Comparison of ENCODE assay signal across 27 cellular contexts in genomic region chr6:138311268-138311667, GRCh38.
"Had no signal": no experiment of that assay in that cellular context is flagged by ENCODE, and none has a peak within 500 bp of the region (broad histone marks: within the 10 kb centered on the region; RNA-seq: fewer than 3 reads in every experiment).

No MANE protein-coding gene starts in this region.

- H3K36me3 ChIP-seq: heart left ventricle, WERI-Rb-1 had no signal

- DNase-seq: activated CD4-positive, alpha-beta T cell treated with anti-CD3 and anti-CD28 coated beads for 36 hours; activated CD4-positive, alpha-beta T cell treated with anti-CD3 and anti-CD28 coated beads, Interleukin-2, amount 50 U/mL, for 1 hour; activated CD4-positive, alpha-beta T cell treated with anti-CD3 and anti-CD28 coated beads, Interleukin-2, amount 50 U/mL, for 48 hours; activated CD4-positive, CD25-positive, alpha-beta regulatory T cell; activated CD4-positive, CD25-positive, alpha-beta regulatory T cell treated with anti-CD3 and anti-CD28 coated beads, Interleukin-2, amount 50 U/mL, for 72 hours; activated CD8-positive, alpha-beta memory T cell treated with anti-CD3 and anti-CD28 coated beads for 24 hours; activated CD8-positive, alpha-beta T cell treated with anti-CD3 and anti-CD28 coated beads for 36 hours; activated effector memory CD4-positive, alpha-beta T cell treated with Interleukin-2 at 50 U/mL for 16 hours; activated gamma-delta T cell treated with Interleukin-2 at 50 U/mL for 16 hours; activated naive CD4-positive, alpha-beta T cell treated with anti-CD3 and anti-CD28 coated beads, Interleukin-2, amount 50 U/mL, for 16 hours; activated naive CD4-positive, alpha-beta T cell treated with Interleukin-2 at 50 U/mL for 16 hours; activated T-cell treated with anti-CD3 and anti-CD28 coated beads, Interleukin-2, amount 50 U/mL, for 4 hours; amniotic stem cell; anterior cingulate cortex; body of pancreas; caudate nucleus; effector CD8-positive, alpha-beta T cell; foreskin fibroblast; glutamatergic neuron; heart left ventricle; T-helper 1 cell; T-helper 17 cell; WERI-Rb-1 had no signal

- H3K27me3 Mint-ChIP-seq: activated CD8-positive, alpha-beta T cell treated with anti-CD3 and anti-CD28 coated beads for 36 hours; activated naive CD8-positive, alpha-beta T cell had no signal

- H3K36me3 Mint-ChIP-seq: activated naive CD8-positive, alpha-beta T cell had no signal

- ATAC-seq: activated CD4-positive, alpha-beta T cell treated with anti-CD3 and anti-CD28 coated beads for 36 hours; activated CD8-positive, alpha-beta T cell treated with anti-CD3 and anti-CD28 coated beads for 36 hours; activated T-cell treated with anti-CD3 and anti-CD28 coated beads, Interleukin-2, amount 50 U/mL, for 4 hours; activated T-helper 17 cell treated with anti-CD3 and anti-CD28 coated beads, Interleukin-2, amount 50 U/mL, for 72 hours; body of pancreas; heart left ventricle; T-helper 17 cell had no signal

- H3K9me3 ChIP-seq: body of pancreas, heart left ventricle had no signal

- H3K4me1 Mint-ChIP-seq: activated CD4-positive, alpha-beta T cell treated with anti-CD3 and anti-CD28 coated beads for 36 hours; activated T-helper 17 cell treated with anti-CD3 and anti-CD28 coated beads, Interleukin-2, amount 50 U/mL, for 72 hours; T-helper 17 cell had no signal

- H3K4me3 ChIP-seq: body of pancreas, heart left ventricle had no signal

- H3K27ac Mint-ChIP-seq: activated CD4-positive, alpha-beta T cell treated with anti-CD3 and anti-CD28 coated beads for 36 hours; activated CD8-positive, alpha-beta T cell treated with anti-CD3 and anti-CD28 coated beads for 36 hours; activated naive CD8-positive, alpha-beta T cell; activated T-helper 17 cell treated with anti-CD3 and anti-CD28 coated beads, Interleukin-2, amount 50 U/mL, for 72 hours; T-helper 17 cell; T-helper 2 cell treated with Interferon-gamma antibody and Interleukin-4, amounts not matched to agents 5 μg/mL and 100 μg/mL, for 36 hours had no signal

- H3K9me3 Mint-ChIP-seq: activated CD8-positive, alpha-beta T cell treated with anti-CD3 and anti-CD28 coated beads for 36 hours; activated T-cell treated with anti-CD3 and anti-CD28 coated beads, Interleukin-2, amount 50 U/mL, for 4 hours; activated T-helper 17 cell treated with anti-CD3 and anti-CD28 coated beads, Interleukin-2, amount 50 U/mL, for 72 hours; T-helper 2 cell treated with Interferon-gamma antibody and Interleukin-4, amounts not matched to agents 5 μg/mL and 100 μg/mL, for 36 hours had no signal

- H3K27ac ChIP-seq: body of pancreas, epithelial cell of prostate, heart left ventricle, WERI-Rb-1 had no signal

- H3K4me3 Mint-ChIP-seq: activated CD4-positive, alpha-beta T cell treated with anti-CD3 and anti-CD28 coated beads for 36 hours; activated CD8-positive, alpha-beta T cell treated with anti-CD3 and anti-CD28 coated beads for 36 hours; activated naive CD8-positive, alpha-beta T cell; activated T-cell treated with anti-CD3 and anti-CD28 coated beads, Interleukin-2, amount 50 U/mL, for 4 hours; activated T-helper 17 cell treated with anti-CD3 and anti-CD28 coated beads, Interleukin-2, amount 50 U/mL, for 72 hours; T-helper 17 cell; T-helper 2 cell treated with Interferon-gamma antibody and Interleukin-4, amounts not matched to agents 5 μg/mL and 100 μg/mL, for 36 hours had no signal

- H3K27me3 ChIP-seq: body of pancreas, heart left ventricle had no signal
